Comparison of ENCODE assay signal across 1 cellular context in genomic region chr12:109811624-109811995, GRCh38.
TF ChIP-seq lines count a peak whose summit lies in the region.

No MANE protein-coding gene starts in this region.

TF ChIP-seq in A549, 52 proteins besides CTCF, POLR2A, EP300 and RAD21 (continued from another document):
- TF ChIP-seq NR3C1 (IDR thresholded peaks at IDR 0.05) (no peak), HDAC2 (IDR thresholded peaks at IDR 0.05) (no peak), JUN (IDR thresholded peaks at IDR 0.05) (no peak), PHF8 (IDR thresholded peaks at IDR 0.05; ENCODE audit: borderline replicate concordance, low read depth) (no peak), ZFP36 (IDR thresholded peaks at IDR 0.05; ENCODE audit: borderline replicate concordance, partially characterized antibody) (no peak), ELK1 (IDR thresholded peaks at IDR 0.05; ENCODE audit: low read depth, low read length) (no peak), HEYL (CRISPR knock-in tag; IDR thresholded peaks at IDR 0.05) (no peak)
